In genomic region chr14:72444701-72445100, GRCh38 we compare ENCODE assay signal across 17 cellular contexts.
A peak's percentile ranks its signal among the peaks of the same experiment; 100 is the strongest.
DNase-seq lines count a peak whose midpoint lies in the region; ATAC-seq and TF ChIP-seq lines count a peak whose summit lies in the region.
"Had no signal": no experiment of that assay in that cellular context is flagged by ENCODE, and none has a peak within 500 bp of the region (broad histone marks: within the 10 kb centered on the region; RNA-seq: fewer than 3 reads in every experiment).

No MANE protein-coding gene starts in this region.

- no peaks in the 10 kb centered on the region for H3K27me3 ChIP-seq in Loucy (ENCODE audit: insufficient read depth, low read length, poor library complexity, severe bottlenecking)
- no peaks in the 10 kb centered on the region for H3K27me3 ChIP-seq in mammary epithelial cell (ENCODE audit: insufficient read depth, low read length)
- no peaks in the 10 kb centered on the region for H3K27me3 ChIP-seq in adrenal gland

- no TSS peak for BruUV-seq in mammary epithelial cell (replicated peaks; lab: Mats Ljungman, UMichigan)

- H3K79me2 ChIP-seq in Loucy (ENCODE audit: insufficient read depth, low read length) (no peaks in the 10 kb centered on the region), mammary epithelial cell (ENCODE audit: insufficient read depth, low read length) (no peaks in the 10 kb centered on the region)

- H3K27me3 Mint-ChIP-seq in natural killer cell treated with Interleukin-12 subunit alpha and Interleukin-12 subunit beta and Interleukin-15 and Interleukin-18, amount 100 ng/mL, for 72 hours, result no peaks in the 10 kb centered on the region
- H3K27me3 Mint-ChIP-seq in natural killer cell (ENCODE audit: low read depth in 2 of 2), result no peaks in the 10 kb centered on the region
- no peaks in the 10 kb centered on the region for H3K27me3 Mint-ChIP-seq in stimulated activated naive B cell treated with anti-CD40 and anti-IgM and Interleukin-4, amounts not matched to agents 10 μg/mL and 1 μg/mL and 100 μg/mL, for 72 hours

- H3K36me3 Mint-ChIP-seq in natural killer cell treated with Interleukin-12 subunit alpha and Interleukin-12 subunit beta and Interleukin-15 and Interleukin-18, amount 100 ng/mL, for 72 hours, result no peaks in the 10 kb centered on the region
- no peaks in the 10 kb centered on the region for H3K36me3 Mint-ChIP-seq in natural killer cell
- no peaks in the 10 kb centered on the region for H3K36me3 Mint-ChIP-seq in stimulated activated naive B cell treated with anti-CD40 and anti-IgM and Interleukin-4, amounts not matched to agents 10 μg/mL and 1 μg/mL and 100 μg/mL, for 72 hours

- TF ChIP-seq CTCF in natural killer cell (IDR thresholded peaks at IDR 0.05) (no peak), Loucy (conservative IDR thresholded peaks at IDR 0.05; ENCODE audit: low read length) (no peak), mammary epithelial cell (conservative IDR thresholded peaks at IDR 0.05 in 1 of 2, IDR thresholded peaks at IDR 0.05 in 1 of 2; ENCODE audit: extremely low read depth in 1 of 2, insufficient read depth in 1 of 2, low read depth in 1 of 2, low read length in 2 of 2) (no peak), adrenal gland (IDR thresholded peaks at IDR 0.05) (no peak)

- peaks cover 53 to 54% of the 10 kb centered on the region in 2 donors for H3K4me1 Mint-ChIP-seq in natural killer cell treated with Interleukin-12 subunit alpha and Interleukin-12 subunit beta and Interleukin-15 and Interleukin-18, amount 100 ng/mL, for 72 hours (ENCODE audit: low read depth in 2 of 2)
- H3K4me1 Mint-ChIP-seq in natural killer cell, result peaks cover 44 to 56% of the 10 kb centered on the region in 2 donors
- peaks cover 35 to 54% of the 10 kb centered on the region in 2 donors for H3K4me1 Mint-ChIP-seq in stimulated activated naive B cell treated with anti-CD40 and anti-IgM and Interleukin-4, amounts not matched to agents 10 μg/mL and 1 μg/mL and 100 μg/mL, for 72 hours

- no peaks in the 10 kb centered on the region for H4K20me1 ChIP-seq in Loucy (ENCODE audit: insufficient read depth, low read length, poor library complexity, severe bottlenecking)
- no peaks in the 10 kb centered on the region for H4K20me1 ChIP-seq in mammary epithelial cell (ENCODE audit: insufficient read depth, low read length)

- CTCF ChIA-PET in mammary epithelial cell (lab: Charles Lee; ENCODE audit: low non-redundant PET), result no interaction called here

- TF ChIP-seq POLR2A in adrenal gland (IDR thresholded peaks at IDR 0.05), result no peak

- H3K27ac Mint-ChIP-seq in natural killer cell treated with Interleukin-12 subunit alpha and Interleukin-12 subunit beta and Interleukin-15 and Interleukin-18, amount 100 ng/mL, for 72 hours, result peak overlapping the region in 1 of 2 donors; percentile 74
- peak overlapping the region in 1 of 2 donors; percentile 59 for H3K27ac Mint-ChIP-seq in natural killer cell
- peak overlapping the region; percentile 48 for H3K27ac Mint-ChIP-seq in stimulated activated naive B cell treated with anti-CD40 and anti-IgM and Interleukin-4, amounts not matched to agents 10 μg/mL and 1 μg/mL and 100 μg/mL, for 72 hours
- H3K27ac Mint-ChIP-seq: activated CD4-positive, alpha-beta T cell treated with anti-CD3 and anti-CD28 coated beads for 36 hours had no signal

- no peak for ATAC-seq in natural killer cell treated with Interleukin-12 subunit alpha and Interleukin-12 subunit beta and Interleukin-15 and Interleukin-18, amount 100 ng/mL, for 72 hours
- no peak for ATAC-seq in natural killer cell
- ATAC-seq in stimulated activated naive B cell treated with anti-CD40 and anti-IgM and Interleukin-4, amounts not matched to agents 10 μg/mL and 1 μg/mL and 100 μg/mL, for 72 hours (replicated peaks), result no peak
- no peak for ATAC-seq in GM19463 (IDR thresholded peaks at IDR 0.05; ENCODE audit: unreplicated experiment)
- no peak for ATAC-seq in HG03571 (IDR thresholded peaks at IDR 0.05; ENCODE audit: unreplicated experiment)

- no peak overlapping the region for H3K9ac ChIP-seq in Loucy (ENCODE audit: low read depth, low read length, poor library complexity, severe bottlenecking)
- no peak overlapping the region for H3K9ac ChIP-seq in mammary epithelial cell (ENCODE audit: insufficient read depth, low read length)

- H3K4me3 ChIP-seq in Loucy (ENCODE audit: low read length, poor library complexity, severe bottlenecking) (peak overlapping the region; percentile 12), mammary epithelial cell (replicated peaks in 1 of 3; ENCODE audit: insufficient read depth in 1 of 3, low read depth in 2 of 3, low read length in 3 of 3) (no peak overlapping the region), adrenal gland (no peak overlapping the region)
- H3K4me3 ChIP-seq: thoracic aorta had no signal

- peak overlapping the region; percentile 68 for H3K4me2 ChIP-seq in Loucy (ENCODE audit: low read depth, low read length, poor library complexity, severe bottlenecking)
- H3K4me2 ChIP-seq in mammary epithelial cell (ENCODE audit: insufficient read depth, low read depth, low read length), result no peak overlapping the region

- no peaks in the 10 kb centered on the region for H3K9me2 ChIP-seq in Loucy (replicated peaks; ENCODE audit: low read depth, low read length)

- dilution Hi-C loops in mammary epithelial cell (cut with HindIII; ENCODE audit: low sequenced_read_pairs), result no loop called here

- intact Hi-C loops in natural killer cell (cut with micrococcal nuclease), result no loop called here
- intact Hi-C loops in mammary epithelial cell (cut with micrococcal nuclease), result no loop called here
- intact Hi-C loops in adrenal gland (cut with DNase I), result no loop called here

- peak overlapping the region; percentile 49 for H3K4me3 Mint-ChIP-seq in natural killer cell treated with Interleukin-12 subunit alpha and Interleukin-12 subunit beta and Interleukin-15 and Interleukin-18, amount 100 ng/mL, for 72 hours
- H3K4me3 Mint-ChIP-seq in natural killer cell, result no peak overlapping the region
- H3K4me3 Mint-ChIP-seq in stimulated activated naive B cell treated with anti-CD40 and anti-IgM and Interleukin-4, amounts not matched to agents 10 μg/mL and 1 μg/mL and 100 μg/mL, for 72 hours, result peak overlapping the region; percentile 19 to 74
- H3K4me3 Mint-ChIP-seq: activated CD4-positive, alpha-beta T cell treated with anti-CD3 and anti-CD28 coated beads for 36 hours; neural crest cell had no signal

- H3K36me3 ChIP-seq in Loucy (ENCODE audit: insufficient read depth, low read length), result no peaks in the 10 kb centered on the region
- no peaks in the 10 kb centered on the region for H3K36me3 ChIP-seq in mammary epithelial cell (ENCODE audit: insufficient read depth, low read length)
- H3K36me3 ChIP-seq in adrenal gland (replicated peaks in 1 of 2), result no peaks in the 10 kb centered on the region
- H3K36me3 ChIP-seq: thoracic aorta had no signal

- DNase-seq in natural killer cell treated with Interleukin-12 subunit alpha and Interleukin-12 subunit beta and Interleukin-15 and Interleukin-18, amount 100 ng/mL, for 72 hours (ENCODE audit: low spot score), result no peak
- no peak for DNase-seq in natural killer cell
- peak; percentile 41 for DNase-seq in mammary epithelial cell
- no peak for DNase-seq in stimulated activated naive B cell treated with anti-CD40 and anti-IgM and Interleukin-4, amounts not matched to agents 10 μg/mL and 1 μg/mL and 100 μg/mL, for 72 hours
- no peak for DNase-seq in adrenal gland
- DNase-seq: activated CD4-positive, alpha-beta T cell treated with anti-CD3 and anti-CD28 coated beads for 36 hours; AML-193; DMS79; NCI-H2081; SIG-M5; T-helper 9 cell had no signal

- no peaks in the 10 kb centered on the region for H3K9me3 Mint-ChIP-seq in natural killer cell treated with Interleukin-12 subunit alpha and Interleukin-12 subunit beta and Interleukin-15 and Interleukin-18, amount 100 ng/mL, for 72 hours
- H3K9me3 Mint-ChIP-seq in natural killer cell, result no peaks in the 10 kb centered on the region
- no peaks in the 10 kb centered on the region for H3K9me3 Mint-ChIP-seq in stimulated activated naive B cell treated with anti-CD40 and anti-IgM and Interleukin-4, amounts not matched to agents 10 μg/mL and 1 μg/mL and 100 μg/mL, for 72 hours
- H3K9me3 Mint-ChIP-seq: activated T-cell treated with anti-CD3 and anti-CD28 coated beads, Interleukin-2, amount 50 U/mL, for 72 hours; neural crest cell had no signal

- H3K27ac ChIP-seq in mammary epithelial cell (ENCODE audit: insufficient read depth, low read depth, low read length) (no peak overlapping the region), adrenal gland (no peak overlapping the region)
- H3K27ac ChIP-seq: thoracic aorta had no signal

- H3K4me1 ChIP-seq in Loucy (ENCODE audit: insufficient read depth, low read length, poor library complexity, severe bottlenecking) (peaks cover 41% of the 10 kb centered on the region), mammary epithelial cell (ENCODE audit: insufficient read depth, low read length) (no peaks in the 10 kb centered on the region), adrenal gland (replicated peaks in 1 of 2) (no peaks in the 10 kb centered on the region)

- H3K9me3 ChIP-seq in Loucy (ENCODE audit: insufficient read depth, low read depth, low read length) (no peaks in the 10 kb centered on the region), mammary epithelial cell (replicated peaks; ENCODE audit: insufficient read depth, low read length) (no peaks in the 10 kb centered on the region), adrenal gland (replicated peaks in 1 of 3) (no peaks in the 10 kb centered on the region)
- H3K9me3 ChIP-seq: thoracic aorta had no signal

- 0 out of 2 replicates have a peak, but pooled peaks cover 4% of the 10 kb centered on the region for H3F3A ChIP-seq in Loucy (ENCODE audit: low read depth)

- WGBS in mammary epithelial cell (ENCODE audit: low coverage, missing lambda C conversion rate), result 39% methylated on average over 6 of the region's 6 CpGs
- WGBS in adrenal gland, 4 donors, result 86 to 91% (median 89%) methylated on average over 6 of the region's 6 CpGs

- in situ Hi-C loops in mammary epithelial cell (cut with MboI; ENCODE audit: low sequenced_read_pairs in 2 of 2), result no loop called here

- H2AFZ ChIP-seq in Loucy (ENCODE audit: low read length) (no peak overlapping the region), mammary epithelial cell (ENCODE audit: low read depth, low read length) (no peak overlapping the region)
